2 cellular contexts compared by ENCODE assay signal in genomic region chr17:8393470-8394231, GRCh38.
TF ChIP-seq lines count a peak whose summit lies in the region.

No MANE protein-coding gene starts in this region.

TF ChIP-seq in GM12878, 131 proteins besides CTCF, POLR2A, EP300 and RAD21:
- TF ChIP-seq CREB1 (IDR thresholded peaks at IDR 0.05; ENCODE audit: low read depth) (peak; percentile 44; the same call in 1 of the 2 replicates), IRF4 (IDR thresholded peaks at IDR 0.05; ENCODE audit: low read depth, low read length) (no peak)

TF ChIP-seq in SK-N-SH treated with all-trans-retinoic acid at 6 μM for 48 hours, 23 proteins besides CTCF, POLR2A, EP300 and RAD21:
- TF ChIP-seq ZFP30 (CRISPR knock-in tag; IDR thresholded peaks at IDR 0.05): no peak
- TF ChIP-seq TSHZ2 (CRISPR knock-in tag; IDR thresholded peaks at IDR 0.05): no peak
- TF ChIP-seq OSR1 (CRISPR knock-in tag; IDR thresholded peaks at IDR 0.05): no peak
- TF ChIP-seq ISL1 (CRISPR knock-in tag; IDR thresholded peaks at IDR 0.05): no peak
- TF ChIP-seq ZFP3 (CRISPR knock-in tag; IDR thresholded peaks at IDR 0.05): no peak
- TF ChIP-seq PATZ1 (CRISPR knock-in tag; IDR thresholded peaks at IDR 0.05; ENCODE audit: borderline replicate concordance): no peak
- TF ChIP-seq, protein P1, sequence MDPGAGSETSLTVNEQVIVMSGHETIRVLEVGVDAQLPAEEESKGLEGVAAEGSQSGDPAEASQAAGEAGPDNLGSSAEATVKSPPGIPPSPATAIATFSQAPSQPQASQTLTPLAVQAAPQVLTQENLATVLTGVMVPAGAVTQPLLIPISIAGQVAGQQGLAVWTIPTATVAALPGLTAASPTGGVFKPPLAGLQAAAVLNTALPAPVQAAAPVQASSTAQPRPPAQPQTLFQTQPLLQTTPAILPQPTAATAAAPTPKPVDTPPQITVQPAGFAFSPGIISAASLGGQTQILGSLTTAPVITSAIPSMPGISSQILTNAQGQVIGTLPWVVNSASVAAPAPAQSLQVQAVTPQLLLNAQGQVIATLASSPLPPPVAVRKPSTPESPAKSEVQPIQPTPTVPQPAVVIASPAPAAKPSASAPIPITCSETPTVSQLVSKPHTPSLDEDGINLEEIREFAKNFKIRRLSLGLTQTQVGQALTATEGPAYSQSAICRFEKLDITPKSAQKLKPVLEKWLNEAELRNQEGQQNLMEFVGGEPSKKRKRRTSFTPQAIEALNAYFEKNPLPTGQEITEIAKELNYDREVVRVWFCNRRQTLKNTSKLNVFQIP (CRISPR knock-in tag; IDR thresholded peaks at IDR 0.05; ENCODE audit: borderline replicate concordance, low read depth): no peak
- no peak for TF ChIP-seq BACH2 (CRISPR knock-in tag; IDR thresholded peaks at IDR 0.05; ENCODE audit: borderline replicate concordance)
- TF ChIP-seq, protein P2, sequence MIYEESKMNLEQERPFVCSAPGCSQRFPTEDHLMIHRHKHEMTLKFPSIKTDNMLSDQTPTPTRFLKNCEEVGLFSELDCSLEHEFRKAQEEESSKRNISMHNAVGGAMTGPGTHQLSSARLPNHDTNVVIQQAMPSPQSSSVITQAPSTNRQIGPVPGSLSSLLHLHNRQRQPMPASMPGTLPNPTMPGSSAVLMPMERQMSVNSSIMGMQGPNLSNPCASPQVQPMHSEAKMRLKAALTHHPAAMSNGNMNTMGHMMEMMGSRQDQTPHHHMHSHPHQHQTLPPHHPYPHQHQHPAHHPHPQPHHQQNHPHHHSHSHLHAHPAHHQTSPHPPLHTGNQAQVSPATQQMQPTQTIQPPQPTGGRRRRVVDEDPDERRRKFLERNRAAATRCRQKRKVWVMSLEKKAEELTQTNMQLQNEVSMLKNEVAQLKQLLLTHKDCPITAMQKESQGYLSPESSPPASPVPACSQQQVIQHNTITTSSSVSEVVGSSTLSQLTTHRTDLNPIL (CRISPR knock-in tag; IDR thresholded peaks at IDR 0.05; ENCODE audit: low read depth): no peak
